13 cellular contexts compared by ENCODE assay signal in genomic region chr14:69360438-69361108, GRCh38. TPM values are rescaled to one million over a fixed set of nuclear protein-coding genes. Genes with fewer than 3 reads are reported as not detected.
DNase-seq lines count a peak whose midpoint lies in the region; ATAC-seq and TF ChIP-seq lines count a peak whose summit lies in the region.
"Had no signal": no experiment of that assay in that cellular context is flagged by ENCODE, and none has a peak within 500 bp of the region (broad histone marks: within the 10 kb centered on the region; RNA-seq: fewer than 3 reads in every experiment).

No MANE protein-coding gene starts in this region.

- H3K27ac ChIP-seq in right atrium auricular region (no peak overlapping the region), heart left ventricle (no peak overlapping the region)
- H3K27ac ChIP-seq: BLaER1 treated with 17β-estradiol and CSF1 and Interleukin-3, amounts not matched to agents 10 nM and 100 nM; uterus had no signal

- no peak for TF ChIP-seq POLR2A in heart left ventricle (IDR thresholded peaks at IDR 0.05)

- TF ChIP-seq CTCF in right atrium auricular region (IDR thresholded peaks at IDR 0.05) (no peak), heart left ventricle (IDR thresholded peaks at IDR 0.05) (no peak)

- no peak overlapping the region for H3K4me3 ChIP-seq in right atrium auricular region
- H3K4me3 ChIP-seq in heart left ventricle = no peak overlapping the region
- H3K4me3 ChIP-seq: BLaER1 treated with 17β-estradiol and CSF1 and Interleukin-3, amounts not matched to agents 10 nM and 100 nM; uterus had no signal

- WGBS in heart left ventricle, 4 donors = 76 to 85% (median 81%) methylated on average over 6 to 7 of the region's 7 CpGs

- no peaks in the 10 kb centered on the region for H3K9me3 ChIP-seq in right atrium auricular region
- H3K9me3 ChIP-seq in heart left ventricle = no peaks in the 10 kb centered on the region
- H3K9me3 ChIP-seq: BLaER1 treated with 17β-estradiol and CSF1 and Interleukin-3, amounts not matched to agents 10 nM and 100 nM; uterus had no signal

- DNase-seq in right atrium auricular region (ENCODE audit: low spot score) (peak; percentile 13), heart left ventricle (no peak), NCI-H187 treated with DMSO at 0.1 percent for 48 hours (lab: John Stamatoyannopoulos, UW) (peak; percentile 70), NCI-H1105 treated with DMSO at 0.1 percent for 48 hours (lab: John Stamatoyannopoulos, UW) (no peak), COLO668 (lab: John Stamatoyannopoulos, UW; ENCODE audit: unreplicated experiment) (no peak)
- peak; percentile 43 for DNase-seq in stimulated activated CD8-positive, alpha-beta memory T cell treated with anti-CD3 and anti-CD28 coated beads, Interleukin-4, amount 100 ng/mL, for 48 hours
- DNase-seq: EL, NCI-H1092, T-helper 2 cell, uterus had no signal

- ATAC-seq in heart left ventricle (no peak), GM19463 (IDR thresholded peaks at IDR 0.05; ENCODE audit: unreplicated experiment) (peak; percentile 64), GM19328 (IDR thresholded peaks at IDR 0.05; ENCODE audit: unreplicated experiment) (no peak)

- peaks cover 0 to 9% of the 10 kb centered on the region in 2 donors for H3K4me1 ChIP-seq in right atrium auricular region
- H3K4me1 ChIP-seq in heart left ventricle = peaks cover 0 to 10% (median 6%) of the 10 kb centered on the region in 12 donors

- H3K36me3 ChIP-seq in right atrium auricular region (no peaks in the 10 kb centered on the region), heart left ventricle (no peaks in the 10 kb centered on the region)
- H3K36me3 ChIP-seq: BLaER1 treated with 17β-estradiol and CSF1 and Interleukin-3, amounts not matched to agents 10 nM and 100 nM; uterus had no signal

- intact Hi-C loops in heart left ventricle (cut with DNase I) = loop anchor here in 7 of 10 donors (5.0 to 10.0 kb wide), 5 partner anchors 113 to 236 kb away; partner anchors contain the start of gene DCAF5 (in 1 of the 7)

- H3K27me3 ChIP-seq in right atrium auricular region (no peaks in the 10 kb centered on the region), heart left ventricle (no peaks in the 10 kb centered on the region)
- H3K27me3 ChIP-seq: BLaER1 treated with 17β-estradiol and CSF1 and Interleukin-3, amounts not matched to agents 10 nM and 100 nM; uterus had no signal

RNA-seq across cellular contexts. Expression of gene ERH, which starts 37.5 kb away (rescaled TPM):
- 10 to 100 TPM; 47.1 to 55.1 TPM for total RNA-seq in right atrium auricular region
- total RNA-seq in heart left ventricle = 100 to 1,000 TPM in 7 of 9 donors, 10 to 100 TPM in 2; 44.3 to 147 (median 128) TPM
- polyA plus RNA-seq in heart left ventricle = 100 to 1,000 TPM; 111 to 143 TPM

RNA-seq across cellular contexts. Expression of gene SLC39A9, which starts 37.9 kb away (rescaled TPM):
- total RNA-seq in right atrium auricular region (10 to 100 TPM; 29.3 to 37.5 TPM), heart left ventricle (10 to 100 TPM; 16.9 to 37.5 (median 25.5) TPM)
- polyA plus RNA-seq in heart left ventricle = 10 to 100 TPM in 1 of 2 donors, 1 to 10 TPM in 1; 7.2 to 26.9 TPM

Comparison
In these comparisons a context has a peak if more than half of its experiments do, and no peak if none do; other contexts are left out.
1. DNase-seq: peak in right atrium auricular region (single experiment), NCI-H187 treated with DMSO at 0.1 percent for 48 hours (single experiment) and stimulated activated CD8-positive, alpha-beta memory T cell treated with anti-CD3 and anti-CD28 coated beads, Interleukin-4, amount 100 ng/mL, for 48 hours (single experiment); none in heart left ventricle (0 of 5), NCI-H1105 treated with DMSO at 0.1 percent for 48 hours (single experiment) and COLO668 (single experiment).